ENCODE assay signal across 2 cellular contexts in the genomic region with DNA sequence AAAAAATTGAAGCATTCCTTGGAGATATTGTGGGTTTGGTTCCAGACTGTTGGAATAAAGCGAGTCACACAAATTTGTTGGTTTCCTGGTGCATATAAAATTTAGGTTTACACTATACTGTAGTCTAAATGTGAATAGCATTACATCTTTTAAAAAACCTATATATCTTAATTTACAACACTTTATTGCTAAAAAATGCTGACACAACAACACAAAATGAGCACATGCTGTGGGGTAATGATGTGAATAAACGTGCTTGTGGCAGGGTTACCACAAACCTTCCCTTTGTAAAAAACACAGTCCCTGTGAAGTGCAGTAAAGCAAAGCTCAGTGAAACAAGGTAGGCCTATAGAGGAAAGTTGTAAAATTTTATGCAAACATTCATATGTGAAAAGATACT.
TF ChIP-seq lines count a peak whose summit lies in the region.

No MANE protein-coding gene starts in this region.

TF ChIP-seq in HepG2, 621 proteins besides CTCF, POLR2A, EP300 and RAD21:
- TF ChIP-seq, protein P1, sequence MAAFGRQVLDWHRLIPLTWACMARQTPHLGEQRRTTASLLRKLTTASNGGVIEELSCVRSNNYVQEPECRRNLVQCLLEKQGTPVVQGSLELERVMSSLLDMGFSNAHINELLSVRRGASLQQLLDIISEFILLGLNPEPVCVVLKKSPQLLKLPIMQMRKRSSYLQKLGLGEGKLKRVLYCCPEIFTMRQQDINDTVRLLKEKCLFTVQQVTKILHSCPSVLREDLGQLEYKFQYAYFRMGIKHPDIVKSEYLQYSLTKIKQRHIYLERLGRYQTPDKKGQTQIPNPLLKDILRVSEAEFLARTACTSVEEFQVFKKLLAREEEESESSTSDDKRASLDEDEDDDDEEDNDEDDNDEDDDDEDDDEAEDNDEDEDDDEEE (CRISPR knock-in tag; IDR thresholded peaks at IDR 0.05), result no peak
- TF ChIP-seq TFDP2 (CRISPR knock-in tag; IDR thresholded peaks at IDR 0.05) (no peak), ZBTB20 (CRISPR knock-in tag; IDR thresholded peaks at IDR 0.05; ENCODE audit: borderline replicate concordance, low read depth) (no peak), KDM2A (CRISPR knock-in tag; IDR thresholded peaks at IDR 0.05; ENCODE audit: borderline replicate concordance, low read depth) (no peak), RARA (CRISPR knock-in tag; IDR thresholded peaks at IDR 0.05) (no peak), NAIF1 (CRISPR knock-in tag; IDR thresholded peaks at IDR 0.05; ENCODE audit: borderline replicate concordance) (no peak), MAFF (IDR thresholded peaks at IDR 0.05; ENCODE audit: low read depth, low read length) (peak; percentile 76), ZNF331 (CRISPR knock-in tag; IDR thresholded peaks at IDR 0.05) (no peak), DMAP1 (CRISPR knock-in tag; IDR thresholded peaks at IDR 0.05) (no peak), PLRG1 (conservative IDR thresholded peaks at IDR 0.05) (no peak), ZSCAN21 (CRISPR knock-in tag; IDR thresholded peaks at IDR 0.05; ENCODE audit: borderline replicate concordance) (no peak), ZFP82 (CRISPR knock-in tag; IDR thresholded peaks at IDR 0.05; ENCODE audit: borderline replicate concordance) (no peak), MAFK (conservative IDR thresholded peaks at IDR 0.05 in 1 of 2, IDR thresholded peaks at IDR 0.05 in 1 of 2; ENCODE audit: low read length in 2 of 2) (peak; percentile 55 to 80), KAT2B (IDR thresholded peaks at IDR 0.05; ENCODE audit: borderline replicate concordance, low read depth, low read length) (no peak), FOXJ3 (CRISPR knock-in tag; IDR thresholded peaks at IDR 0.05; ENCODE audit: borderline replicate concordance) (no peak), WIZ (CRISPR knock-in tag; IDR thresholded peaks at IDR 0.05) (no peak)

TF ChIP-seq in IMR-90, 13 proteins besides CTCF, POLR2A, EP300 and RAD21:
- TF ChIP-seq MAFK (IDR thresholded peaks at IDR 0.05; ENCODE audit: low read depth, low read length), result peak; percentile 65
- TF ChIP-seq SMC3 (IDR thresholded peaks at IDR 0.05; ENCODE audit: low read depth, low read length), result no peak
TF ChIP-seq in IMR-90: peak in this region for 1.
